Comparison of ENCODE assay signal across 1 cellular context in the genomic region with DNA sequence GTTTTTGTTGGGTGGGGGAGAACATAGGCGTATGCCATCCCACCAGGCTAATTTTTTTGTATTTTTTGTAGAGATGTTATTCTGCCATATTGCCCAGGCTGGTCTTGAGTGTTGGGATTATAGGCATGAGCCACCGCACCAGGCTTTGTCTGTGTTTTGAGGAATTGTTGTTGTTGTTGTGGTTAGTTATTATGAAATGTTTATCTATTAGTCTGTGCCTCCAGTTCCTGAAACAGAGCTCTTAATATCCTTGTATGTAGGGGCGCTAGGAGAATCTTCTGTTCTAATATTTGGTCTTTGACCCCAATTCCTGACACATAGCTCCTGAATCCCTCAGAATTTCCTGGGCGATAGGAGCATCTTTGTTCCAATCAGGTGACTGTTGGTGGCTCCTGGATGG.
TF ChIP-seq lines count a peak whose summit lies in the region.

No MANE protein-coding gene starts in this region.

TF ChIP-seq in H1, 55 proteins besides CTCF, POLR2A, EP300 and RAD21 (continued from another document):
- TF ChIP-seq ATF2 (IDR thresholded peaks at IDR 0.05; ENCODE audit: low read length) (no peak), ASH2L (IDR thresholded peaks at IDR 0.05; ENCODE audit: low read length) (no peak), CREB1 (IDR thresholded peaks at IDR 0.05) (no peak), TAF1 (IDR thresholded peaks at IDR 0.05; ENCODE audit: low read depth, low read length) (no peak)
